In the genomic region with DNA sequence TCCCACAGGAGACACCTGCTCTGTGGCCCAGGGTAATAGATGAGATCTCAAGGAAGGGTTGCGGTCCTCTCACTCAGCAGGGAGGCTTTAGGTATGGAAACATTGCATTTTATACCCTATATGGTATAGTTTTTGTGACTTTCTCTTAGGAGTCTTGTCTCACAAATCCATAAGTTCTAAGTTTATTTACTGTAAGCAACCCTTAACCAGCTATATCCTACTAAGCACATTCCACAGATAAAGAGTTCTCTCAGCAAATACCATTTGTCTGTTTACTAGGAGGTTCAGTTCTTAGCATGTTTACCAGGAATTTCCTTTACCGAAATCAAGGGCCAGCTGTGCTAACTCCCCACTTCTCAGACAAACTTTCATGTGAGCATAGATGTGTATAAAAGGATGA, we compare ENCODE assay signal across 32 cellular contexts.
"Had no signal": no experiment of that assay in that cellular context is flagged by ENCODE, and none has a peak within 500 bp of the region (broad histone marks: within the 10 kb centered on the region; RNA-seq: fewer than 3 reads in every experiment).

No MANE protein-coding gene starts in this region.

- DNase-seq: activated CD4-positive, alpha-beta memory T cell treated with anti-CD3 and anti-CD28 coated beads for 36 hours; activated CD4-positive, alpha-beta T cell treated with anti-CD3 and anti-CD28 coated beads for 48 hours; activated CD8-positive, alpha-beta memory T cell treated with anti-CD3 and anti-CD28 coated beads, Interleukin-2, amount 50 U/mL, for 4 hours; activated T-cell treated with anti-CD3 and anti-CD28 coated beads, Interleukin-2, amount 50 U/mL, for 48 hours; aorta; body of pancreas; cerebellar nuclear complex; dorsolateral prefrontal cortex; effector memory CD4-positive, alpha-beta T cell; foreskin keratinocyte; heart left ventricle; left lung; lower lobe of right lung; nephron progenitor cell; stimulated activated CD4-positive, alpha-beta T cell treated with anti-CD3 and anti-CD28 coated beads, Interleukin-1b, Interleukin-23, amount 100 ng/mL, for 48 hours; stimulated activated CD4-positive, alpha-beta T cell treated with anti-CD3 and anti-CD28 coated beads, Interleukin-4, amount 100 ng/mL, for 4 hours; stimulated activated CD8-positive, alpha-beta memory T cell treated with anti-CD3 and anti-CD28 coated beads, Interleukin-4, amount 100 ng/mL, for 48 hours; stimulated activated naive CD8-positive, alpha-beta T cell treated with anti-CD3 and anti-CD28 coated beads, Interleukin-15, amount 100 ng/mL, for 72 hours; substantia nigra; T-helper 9 cell; upper lobe of right lung had no signal

- H3K4me3 Mint-ChIP-seq: activated CD4-positive, alpha-beta memory T cell treated with anti-CD3 and anti-CD28 coated beads for 36 hours; activated naive CD8-positive, alpha-beta T cell; nephron progenitor cell; stimulated activated memory B cell treated with anti-CD40 and anti-IgM and Interleukin-4, amounts not matched to agents 10 μg/mL and 1 μg/mL and 100 μg/mL, for 72 hours; stimulated activated naive CD8-positive, alpha-beta T cell treated with anti-CD3 and anti-CD28 coated beads, Interleukin-15, amount 100 ng/mL, for 72 hours; T-helper 1 cell treated with Interleukin-12 subunit alpha and Interleukin-12 subunit beta and Interleukin-4 antibody, amounts not matched to agents 30 μg/mL and 1 μg/mL, for 36 hours had no signal

- H3K36me3 ChIP-seq: lower lobe of right lung, upper lobe of right lung had no signal

- H3K9me3 ChIP-seq: body of pancreas, heart left ventricle, left lung, lower lobe of right lung, neutrophil, upper lobe of right lung had no signal

- H3K9me3 Mint-ChIP-seq: activated CD4-positive, alpha-beta memory T cell treated with anti-CD3 and anti-CD28 coated beads for 36 hours; activated T-helper 2 cell treated with anti-CD3 and anti-CD28 coated beads, Interferon-gamma antibody, Interleukin-2, Interleukin-4, amounts not matched to agents 10 μg/mL and 5 μg/mL and 100 μg/mL, durations not matched to agents 14 hours and 24 hours and 36 hours; nephron progenitor cell; stimulated activated memory B cell treated with anti-CD40 and anti-IgM and Interleukin-4, amounts not matched to agents 10 μg/mL and 1 μg/mL and 100 μg/mL, for 72 hours; stimulated activated naive CD8-positive, alpha-beta T cell treated with anti-CD3 and anti-CD28 coated beads, Interleukin-15, amount 100 ng/mL, for 72 hours; T-helper 1 cell treated with Interleukin-12 subunit alpha and Interleukin-12 subunit beta and Interleukin-4 antibody, amounts not matched to agents 30 μg/mL and 1 μg/mL, for 36 hours had no signal

- H3K27me3 ChIP-seq: body of pancreas, cardiac muscle cell, dorsolateral prefrontal cortex, heart left ventricle, left lung, neutrophil, upper lobe of right lung had no signal

- H3K4me3 ChIP-seq: body of pancreas, cardiac muscle cell, coronary artery, dorsolateral prefrontal cortex, heart left ventricle, left lung, lower lobe of right lung, skin epidermis, upper lobe of right lung had no signal

- H3K27ac Mint-ChIP-seq: activated CD4-positive, alpha-beta memory T cell treated with anti-CD3 and anti-CD28 coated beads for 36 hours; activated naive CD8-positive, alpha-beta T cell; activated T-helper 2 cell treated with anti-CD3 and anti-CD28 coated beads, Interferon-gamma antibody, Interleukin-2, Interleukin-4, amounts not matched to agents 10 μg/mL and 5 μg/mL and 100 μg/mL, durations not matched to agents 14 hours and 24 hours and 36 hours; nephron progenitor cell; progenitor cell of endocrine pancreas; stimulated activated memory B cell treated with anti-CD40 and anti-IgM and Interleukin-4, amounts not matched to agents 10 μg/mL and 1 μg/mL and 100 μg/mL, for 72 hours; T-helper 1 cell treated with Interleukin-12 subunit alpha and Interleukin-12 subunit beta and Interleukin-4 antibody, amounts not matched to agents 30 μg/mL and 1 μg/mL, for 36 hours had no signal

- H3K4me1 Mint-ChIP-seq: nephron progenitor cell; stimulated activated memory B cell treated with anti-CD40 and anti-IgM and Interleukin-4, amounts not matched to agents 10 μg/mL and 1 μg/mL and 100 μg/mL, for 72 hours; stimulated activated naive CD8-positive, alpha-beta T cell treated with anti-CD3 and anti-CD28 coated beads, Interleukin-15, amount 100 ng/mL, for 72 hours had no signal

- H3K36me3 Mint-ChIP-seq: activated naive CD8-positive, alpha-beta T cell; stimulated activated memory B cell treated with anti-CD40 and anti-IgM and Interleukin-4, amounts not matched to agents 10 μg/mL and 1 μg/mL and 100 μg/mL, for 72 hours had no signal

- H3K4me1 ChIP-seq: body of pancreas, foreskin keratinocyte, heart left ventricle, left lung, lower lobe of right lung, upper lobe of right lung had no signal

- FAIRE-seq: TTC549 had no signal

- H3K27me3 Mint-ChIP-seq: activated CD4-positive, alpha-beta memory T cell treated with anti-CD3 and anti-CD28 coated beads for 36 hours; activated naive CD8-positive, alpha-beta T cell; progenitor cell of endocrine pancreas; stimulated activated memory B cell treated with anti-CD40 and anti-IgM and Interleukin-4, amounts not matched to agents 10 μg/mL and 1 μg/mL and 100 μg/mL, for 72 hours; stimulated activated naive CD8-positive, alpha-beta T cell treated with anti-CD3 and anti-CD28 coated beads, Interleukin-15, amount 100 ng/mL, for 72 hours had no signal

- H3K27ac ChIP-seq: body of pancreas, cardiac muscle cell, coronary artery, foreskin keratinocyte, heart left ventricle, left lung, lower lobe of right lung, neutrophil, skin epidermis, upper lobe of right lung, VCaP had no signal
